ENCODE assay signal across 9 cellular contexts in the genomic region with DNA sequence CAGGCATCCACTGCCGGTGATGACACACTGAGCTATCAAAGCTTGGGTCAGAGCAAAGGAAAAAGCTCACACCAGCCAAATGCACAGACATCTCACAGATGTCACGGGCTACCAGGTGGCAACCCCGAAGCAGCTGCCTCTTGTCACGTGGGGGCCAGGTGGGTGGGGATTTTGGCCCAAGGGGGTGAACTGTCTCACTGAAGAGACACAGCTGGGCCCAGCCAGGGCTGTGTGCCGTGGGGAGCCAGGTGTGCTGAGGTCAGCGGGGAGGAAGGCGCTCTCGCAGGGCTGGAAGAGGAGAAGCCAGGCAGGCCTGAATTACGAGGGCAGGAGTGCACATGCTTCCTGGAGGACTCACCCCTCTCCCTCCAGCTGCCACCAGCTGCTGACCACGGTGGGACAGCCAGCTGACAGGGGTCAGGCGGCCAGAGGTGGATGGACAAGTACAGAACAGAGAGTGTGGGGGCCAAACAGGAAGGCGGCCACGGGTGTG. TPM values are rescaled to one million over a fixed set of nuclear protein-coding genes. Genes with fewer than 3 reads are reported as not detected.
DNase-seq lines count a peak whose midpoint lies in the region; ATAC-seq and TF ChIP-seq lines count a peak whose summit lies in the region.
"Had no signal": no experiment of that assay in that cellular context is flagged by ENCODE, and none has a peak within 500 bp of the region (broad histone marks: within the 10 kb centered on the region; RNA-seq: fewer than 3 reads in every experiment).

No MANE protein-coding gene starts in this region.

- H3K36me3 ChIP-seq in left lung, result no peaks in the 10 kb centered on the region

- peaks cover 4 to 26% of the 10 kb centered on the region in 2 donors for H3K4me1 ChIP-seq in left lung

- H3K9me3 ChIP-seq in left lung, result no peaks in the 10 kb centered on the region

- peak; percentile 96 for DNase-seq in DMS 273 (lab: John Stamatoyannopoulos, UW; ENCODE audit: unreplicated experiment)
- DNase-seq in LHCN-M2 (ENCODE audit: low read depth), result peak; percentile 46
- peak; percentile 25 for DNase-seq in fibroblast of pulmonary artery (ENCODE audit: low read depth)
- DNase-seq in left lung, result no peak
- DNase-seq in cerebellum (ENCODE audit: low spot score), result no peak
- DNase-seq in sciatic nerve (ENCODE audit: low spot score), result no peak
- DNase-seq in CD1c-positive myeloid dendritic cell (ENCODE audit: extremely low spot score), result no peak

- intact Hi-C loops in left lung (cut with DNase I) (no loop called here), sciatic nerve (cut with DNase I) (no loop called here)

- TF ChIP-seq CTCF in fibroblast of pulmonary artery (IDR thresholded peaks at IDR 0.05; ENCODE audit: low read length, missing control alignments) (no peak), left lung (IDR thresholded peaks at IDR 0.05) (no peak)

- H3K4me3 ChIP-seq in fibroblast of pulmonary artery (replicated peaks; ENCODE audit: low read depth, low read length), result no peak overlapping the region
- H3K4me3 ChIP-seq in left lung, result no peak overlapping the region

- ATAC-seq in GM19463 (IDR thresholded peaks at IDR 0.05; ENCODE audit: unreplicated experiment) (peak; percentile 93), left lung (no peak), sciatic nerve (no peak)

- no peaks in the 10 kb centered on the region for H3K27me3 ChIP-seq in left lung

- H3K27ac ChIP-seq in left lung, result no peak overlapping the region

RNA-seq across cellular contexts. Expression of a gene that starts 32.4 kb away (rescaled TPM):
- total RNA-seq in LHCN-M2 (2014; rRNA removed), result 0.38 and 2.8 TPM in 2 replicates
- 1.2 TPM for polyA plus RNA-seq in LHCN-M2 (2012)
- total RNA-seq in left lung, result 1 to 10 TPM; 1.9 to 2.2 TPM
- 4.2 TPM for total RNA-seq in cerebellum
- total RNA-seq in sciatic nerve, result 1.8 TPM
- polyA plus RNA-seq: CD14-positive monocyte had no signal

Comparison
In these comparisons a context has a peak if more than half of its experiments do, and no peak if none do; other contexts are left out.
1. DNase-seq: peak in DMS 273 (single experiment), LHCN-M2 (single experiment) and fibroblast of pulmonary artery (single experiment); none in left lung (0 of 2), cerebellum (single experiment), sciatic nerve (single experiment) and CD1c-positive myeloid dendritic cell (single experiment).